Comparison of ENCODE assay signal across 1 cellular context in the genomic region with DNA sequence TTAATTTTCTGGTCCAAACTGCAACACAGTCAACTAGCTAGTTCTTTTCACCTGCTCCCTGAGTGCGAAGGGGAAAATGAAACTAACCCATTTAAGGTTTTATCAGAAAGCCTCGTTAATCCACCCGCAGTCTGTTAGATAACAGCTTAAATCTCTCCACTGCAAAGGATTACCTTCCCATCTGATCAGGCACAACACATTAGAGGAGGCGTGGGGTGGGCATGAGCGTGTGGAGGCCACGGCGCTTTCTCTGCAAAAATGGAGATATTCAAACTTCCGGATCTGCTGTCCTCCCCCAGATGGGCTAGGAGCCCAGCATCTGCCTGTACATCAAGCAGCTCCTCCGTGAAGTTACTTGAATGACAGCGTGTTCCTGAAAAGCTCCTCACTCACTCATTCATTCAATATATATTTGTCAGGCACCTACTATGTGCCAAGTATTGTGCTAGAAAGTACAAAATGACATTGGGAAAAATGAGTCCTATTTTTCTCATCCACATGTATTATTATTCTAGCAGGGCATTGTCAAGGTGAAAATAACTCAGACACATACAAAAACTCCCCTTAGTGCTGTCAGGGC.
A peak's percentile ranks its signal among the peaks of the same experiment; 100 is the strongest.
TF ChIP-seq lines count a peak whose summit lies in the region.

No MANE protein-coding gene starts in this region.

TF ChIP-seq in K562, 482 proteins besides CTCF, POLR2A, EP300 and RAD21 (continued from another document):
- TF ChIP-seq, protein P1, sequence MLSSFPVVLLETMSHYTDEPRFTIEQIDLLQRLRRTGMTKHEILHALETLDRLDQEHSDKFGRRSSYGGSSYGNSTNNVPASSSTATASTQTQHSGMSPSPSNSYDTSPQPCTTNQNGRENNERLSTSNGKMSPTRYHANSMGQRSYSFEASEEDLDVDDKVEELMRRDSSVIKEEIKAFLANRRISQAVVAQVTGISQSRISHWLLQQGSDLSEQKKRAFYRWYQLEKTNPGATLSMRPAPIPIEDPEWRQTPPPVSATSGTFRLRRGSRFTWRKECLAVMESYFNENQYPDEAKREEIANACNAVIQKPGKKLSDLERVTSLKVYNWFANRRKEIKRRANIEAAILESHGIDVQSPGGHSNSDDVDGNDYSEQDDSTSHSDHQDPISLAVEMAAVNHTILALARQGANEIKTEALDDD (IDR thresholded peaks at IDR 0.05), result peak; percentile 96
- no peak for TF ChIP-seq PHB2 (IDR thresholded peaks at IDR 0.05; ENCODE audit: low read depth)
- no peak for TF ChIP-seq SUPT5H (IDR thresholded peaks at IDR 0.05)
- TF ChIP-seq ZNF175 (CRISPR knock-in tag; IDR thresholded peaks at IDR 0.05; ENCODE audit: low read depth), result no peak
- no peak for TF ChIP-seq ZNF551 (CRISPR knock-in tag; IDR thresholded peaks at IDR 0.05)
- no peak for TF ChIP-seq JUN (IDR thresholded peaks at IDR 0.05; ENCODE audit: borderline replicate concordance, low read depth, low read length)
- no peak for TF ChIP-seq JUN (CRISPR knock-in tag; IDR thresholded peaks at IDR 0.05; ENCODE audit: borderline replicate concordance)
- TF ChIP-seq MEIS2 (IDR thresholded peaks at IDR 0.05; ENCODE audit: partially characterized antibody), result peak; percentile 8
- no peak for TF ChIP-seq ZMIZ1 (IDR thresholded peaks at IDR 0.05; ENCODE audit: low read depth in 2 of 2, low read length in 2 of 2)
- TF ChIP-seq ZKSCAN8 (CRISPR knock-in tag; IDR thresholded peaks at IDR 0.05), result no peak
- peak; percentile 64 for TF ChIP-seq VEZF1 (CRISPR knock-in tag; IDR thresholded peaks at IDR 0.05)
- TF ChIP-seq RFX1 (IDR thresholded peaks at IDR 0.05), result no peak
